23 cellular contexts compared by ENCODE assay signal in genomic region chr9:136285501-136286358, GRCh38. TPM values are rescaled to one million over a fixed set of nuclear protein-coding genes. Genes with fewer than 3 reads are reported as not detected.
"Had no signal": no experiment of that assay in that cellular context is flagged by ENCODE, and none has a peak within 500 bp of the region (broad histone marks: within the 10 kb centered on the region; RNA-seq: fewer than 3 reads in every experiment).

No MANE protein-coding gene starts in this region.

- ATAC-seq: K562 had no signal

- FAIRE-seq: K562, RCC 7860 had no signal

- H3K4me3 ChIP-seq: K562 had no signal

- H3K9me3 ChIP-seq: SK-N-SH had no signal

- DNase-seq: Kasumi-1, MM.1S, NCI-H1092 treated with DMSO at 0.1 percent for 48 hours, NCI-H1436, NCI-H187, NCI-H2029, NCI-H2081 treated with DMSO at 0.1 percent for 48 hours, NCI-H2171, NCI-H226, NCI-H446, NCI-H510A, NCI-H524 treated with DMSO at 0.1 percent for 48 hours, NCI-H69, NCI-H774, RPMI8226, SHP77, SK-N-SH had no signal

- H3K9ac ChIP-seq: KMS-11, SK-N-SH had no signal

- H3K27ac ChIP-seq: KMS-11 had no signal

RNA-seq across cellular contexts. Expression of gene CCDC187, which starts 18.2 kb away (rescaled TPM):
- total RNA-seq: K562, M059J, SK-MEL-5 had no signal
- polyA plus RNA-seq: K562, SK-N-SH had no signal

RNA-seq across cellular contexts. Expression of gene GPSM1, which starts 41.6 kb away (rescaled TPM):
- polyA plus RNA-seq: IgD-negative memory B cell had no signal
